Comparison of ENCODE assay signal across 7 cellular contexts in genomic region chr19:14381689-14382474, GRCh38. TPM values are rescaled to one million over a fixed set of nuclear protein-coding genes. Genes with fewer than 3 reads are reported as not detected.
DNase-seq lines count a peak whose midpoint lies in the region; ATAC-seq lines count a peak whose summit lies in the region.

No MANE protein-coding gene starts in this region.

- peaks cover 3% of the 10 kb centered on the region for H3K36me3 Mint-ChIP-seq in T-cell
- H3K36me3 Mint-ChIP-seq in stimulated activated memory B cell treated with anti-CD40 and anti-IgM and Interleukin-4, amounts not matched to agents 10 μg/mL and 1 μg/mL and 100 μg/mL, for 72 hours, result no peaks in the 10 kb centered on the region

- peak; percentile 33 to 60 (median 47) for ATAC-seq in T-cell (replicated peaks in 1 of 4)
- ATAC-seq in left colon, result peak; percentile 58
- ATAC-seq in stimulated activated memory B cell treated with anti-CD40 and anti-IgM and Interleukin-4, amounts not matched to agents 10 μg/mL and 1 μg/mL and 100 μg/mL, for 72 hours, result peak; percentile 61
- no peak for ATAC-seq in GM21529 (IDR thresholded peaks at IDR 0.05; ENCODE audit: unreplicated experiment)
- ATAC-seq in GM18511 (IDR thresholded peaks at IDR 0.05; ENCODE audit: unreplicated experiment), result no peak

- POLR2A ChIA-PET in T-cell (lab: Charles Lee), result interaction anchor here (0.5 to 4.1 kb wide), 18 partner anchors 10 to 1942 kb away, joined by 3 to 61 read pairs (median 5); partner anchors contain the start of genes C19orf53 (in 1 of the 2), DNAJB1 (in 1 of the 2) and KLF2 (in 1 of the 2)

- no peaks in the 10 kb centered on the region for H3K27me3 Mint-ChIP-seq in T-cell
- no peaks in the 10 kb centered on the region for H3K27me3 Mint-ChIP-seq in stimulated activated memory B cell treated with anti-CD40 and anti-IgM and Interleukin-4, amounts not matched to agents 10 μg/mL and 1 μg/mL and 100 μg/mL, for 72 hours

- intact Hi-C loops in left colon (cut with DNase I, micrococcal nuclease), result no loop called here

- DNase-seq in HCEC 1CT (peak; percentile 20), T-cell (peak in 33 of 34 experiments; percentile 61 to 89 (median 81)), astrocyte of the hippocampus (ENCODE audit: low read depth, low spot score) (peak; percentile 35), left colon (peak; percentile 73 to 82)

- peaks cover 47 to 56% (median 51%) of the 10 kb centered on the region in 3 donors for H3K4me1 Mint-ChIP-seq in T-cell
- peaks cover 57% of the 10 kb centered on the region for H3K4me1 Mint-ChIP-seq in stimulated activated memory B cell treated with anti-CD40 and anti-IgM and Interleukin-4, amounts not matched to agents 10 μg/mL and 1 μg/mL and 100 μg/mL, for 72 hours

- peak overlapping the region; percentile 86 to 94 (median 87) for H3K4me3 Mint-ChIP-seq in T-cell
- H3K4me3 Mint-ChIP-seq in stimulated activated memory B cell treated with anti-CD40 and anti-IgM and Interleukin-4, amounts not matched to agents 10 μg/mL and 1 μg/mL and 100 μg/mL, for 72 hours, result peak overlapping the region; percentile 83

- CTCF ChIA-PET in T-cell (lab: Charles Lee), result interaction anchor here (0.5 to 4.0 kb wide), 11 partner anchors 11 to 349 kb away, joined by 3 to 23 read pairs (median 4); partner anchors contain the start of gene ASF1B (in 1 of the 2)

- peak overlapping the region; percentile 96 to 97 for H3K27ac Mint-ChIP-seq in T-cell
- peak overlapping the region; percentile 95 for H3K27ac Mint-ChIP-seq in stimulated activated memory B cell treated with anti-CD40 and anti-IgM and Interleukin-4, amounts not matched to agents 10 μg/mL and 1 μg/mL and 100 μg/mL, for 72 hours

- no peaks in the 10 kb centered on the region for H3K9me3 Mint-ChIP-seq in T-cell
- no peaks in the 10 kb centered on the region for H3K9me3 Mint-ChIP-seq in stimulated activated memory B cell treated with anti-CD40 and anti-IgM and Interleukin-4, amounts not matched to agents 10 μg/mL and 1 μg/mL and 100 μg/mL, for 72 hours

RNA-seq across cellular contexts. Expression of gene ADGRE5, which starts 0.6 kb away (rescaled TPM):
- total RNA-seq in T-cell (1,000 to 10,000 TPM in 1 of 5 donors, 100 to 1,000 TPM in 4; 194 to 1,118 (median 206) TPM), left colon (100 to 1,000 TPM; 147 to 173 TPM)

RNA-seq across cellular contexts. Expression of gene DDX39A, which starts 37.3 kb away (rescaled TPM):
- total RNA-seq in T-cell (100 to 1,000 TPM; 159 to 280 (median 179) TPM), left colon (10 to 100 TPM; 55.3 to 85.8 TPM)

RNA-seq across cellular contexts. Expression of gene PKN1, which starts 51.2 kb away (rescaled TPM):
- total RNA-seq in T-cell, result 100 to 1,000 TPM; 170 to 272 (median 224) TPM
- 10 to 100 TPM; 29.3 to 49.6 TPM for total RNA-seq in left colon

Comparison
In these comparisons a context has a peak if more than half of its experiments do, and no peak if none do; other contexts are left out.
1. DNase-seq: peak in every context shown above with its lines; median percentile 81 in T-cell; 78 in left colon; 35 in astrocyte of the hippocampus; 20 in HCEC 1CT.
2. ATAC-seq: peak in T-cell (4 of 4), left colon (single experiment) and stimulated activated memory B cell treated with anti-CD40 and anti-IgM and Interleukin-4, amounts not matched to agents 10 μg/mL and 1 μg/mL and 100 μg/mL, for 72 hours (single experiment); none in GM21529 (single experiment) and GM18511 (single experiment).